ENCODE assay signal across 1 cellular context in the genomic region with DNA sequence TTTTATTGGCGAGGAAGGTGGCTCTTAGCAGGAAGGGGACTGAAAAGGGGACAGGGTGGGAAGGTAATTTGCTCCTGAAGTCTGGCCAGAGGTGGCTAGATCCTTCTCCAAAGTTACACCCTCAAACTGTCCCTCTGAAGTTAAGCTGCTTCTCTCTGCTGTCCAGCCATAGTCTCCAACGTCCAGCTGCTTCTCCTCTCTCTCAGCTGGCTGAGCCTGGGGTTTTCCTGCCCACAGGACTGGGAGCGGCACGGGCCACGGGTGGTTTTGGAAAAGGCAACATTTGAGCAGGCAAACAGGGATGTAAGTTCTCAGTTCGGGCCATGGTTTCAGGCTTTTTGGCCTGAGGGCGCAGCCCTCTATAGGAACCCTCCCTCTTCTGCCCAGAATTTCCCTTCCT.
TF ChIP-seq lines count a peak whose summit lies in the region.

No MANE protein-coding gene starts in this region.

TF ChIP-seq in IMR-90, 13 proteins besides CTCF, POLR2A, EP300 and RAD21:
- no peak for TF ChIP-seq MXI1 (IDR thresholded peaks at IDR 0.05; ENCODE audit: borderline replicate concordance, low read depth, low read length)
- TF ChIP-seq RFX5 (IDR thresholded peaks at IDR 0.05; ENCODE audit: low read depth, low read length), result no peak
- no peak for TF ChIP-seq SMC3 (IDR thresholded peaks at IDR 0.05; ENCODE audit: low read depth, low read length)
- TF ChIP-seq ELK1 (IDR thresholded peaks at IDR 0.05; ENCODE audit: borderline replicate concordance, low read depth, low read length), result no peak
- TF ChIP-seq, protein P1, sequence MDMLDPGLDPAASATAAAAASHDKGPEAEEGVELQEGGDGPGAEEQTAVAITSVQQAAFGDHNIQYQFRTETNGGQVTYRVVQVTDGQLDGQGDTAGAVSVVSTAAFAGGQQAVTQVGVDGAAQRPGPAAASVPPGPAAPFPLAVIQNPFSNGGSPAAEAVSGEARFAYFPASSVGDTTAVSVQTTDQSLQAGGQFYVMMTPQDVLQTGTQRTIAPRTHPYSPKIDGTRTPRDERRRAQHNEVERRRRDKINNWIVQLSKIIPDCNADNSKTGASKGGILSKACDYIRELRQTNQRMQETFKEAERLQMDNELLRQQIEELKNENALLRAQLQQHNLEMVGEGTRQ (IDR thresholded peaks at IDR 0.05; ENCODE audit: low read depth, low read length), result no peak
- TF ChIP-seq MAZ (IDR thresholded peaks at IDR 0.05; ENCODE audit: borderline replicate concordance, low read depth, low read length), result no peak
- no peak for TF ChIP-seq NFE2L2 (IDR thresholded peaks at IDR 0.05; ENCODE audit: low read depth, low read length)
- no peak for TF ChIP-seq CHD1 (IDR thresholded peaks at IDR 0.05; ENCODE audit: low read depth, low read length)
- TF ChIP-seq CEBPB (IDR thresholded peaks at IDR 0.05; ENCODE audit: low read depth, low read length), result no peak
- TF ChIP-seq BHLHE40 (IDR thresholded peaks at IDR 0.05; ENCODE audit: low read depth, low read length), result no peak
- no peak for TF ChIP-seq FOS (IDR thresholded peaks at IDR 0.05; ENCODE audit: low read depth, low read length)
- no peak for TF ChIP-seq RCOR1 (IDR thresholded peaks at IDR 0.05; ENCODE audit: insufficient replicate concordance, low read length)
- TF ChIP-seq MAFK (IDR thresholded peaks at IDR 0.05; ENCODE audit: low read depth, low read length), result no peak
